Comparison of ENCODE assay signal across 8 cellular contexts in the genomic region with DNA sequence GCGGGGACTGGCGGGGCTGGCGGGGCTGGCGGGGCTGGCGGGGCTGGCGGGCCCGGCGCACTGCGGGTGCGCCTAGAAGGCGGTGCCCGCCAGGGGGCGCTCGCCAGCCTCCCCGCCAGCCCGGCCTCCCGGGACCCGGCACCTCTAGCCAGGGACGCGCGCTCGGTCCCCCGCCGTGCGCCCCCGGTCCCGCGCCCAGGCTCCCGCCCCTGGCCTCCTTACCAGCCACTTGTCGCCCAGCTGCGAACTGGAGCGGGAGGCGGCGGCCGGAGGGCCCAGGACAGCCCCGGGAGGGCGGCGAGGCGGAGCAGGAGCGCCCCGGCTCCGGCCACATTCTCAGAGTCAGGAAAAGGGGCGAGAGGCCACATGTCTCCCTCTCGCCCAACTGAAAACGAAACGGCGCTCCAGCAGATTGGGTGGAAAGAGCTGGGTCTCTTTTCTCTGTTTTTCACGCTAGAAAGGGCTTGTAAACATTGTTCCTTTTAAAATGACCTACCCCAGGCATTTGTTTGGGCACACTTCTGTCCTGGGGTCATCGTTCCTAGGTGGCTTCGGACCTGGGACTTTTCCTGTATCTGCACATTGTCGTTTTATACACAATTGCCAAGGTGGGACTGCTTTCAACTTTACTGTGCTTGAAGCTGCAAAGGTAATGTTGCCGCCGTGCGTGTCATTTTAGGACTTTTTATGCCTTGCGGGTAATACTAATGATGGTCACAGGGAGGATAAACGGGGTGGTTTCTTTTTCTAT. TPM values are rescaled to one million over a fixed set of nuclear protein-coding genes. Genes with fewer than 3 reads are reported as not detected.
A peak's percentile ranks its signal among the peaks of the same experiment; 100 is the strongest.
DNase-seq lines count a peak whose midpoint lies in the region; ATAC-seq, FAIRE-seq and TF ChIP-seq lines count a peak whose summit lies in the region.

No MANE protein-coding gene starts in this region.

- peak overlapping the region in 3 of 7 donors; percentile 36 to 73 (median 60) for H3K27ac Mint-ChIP-seq in CD14-positive monocyte

- peak overlapping the region; percentile 94 for H3K27ac ChIP-seq in psoas muscle

- H3K36me3 Mint-ChIP-seq in CD14-positive monocyte = peaks cover 2 to 13% of the 10 kb centered on the region in 2 donors

- H3K4me3 ChIP-seq in psoas muscle = peak overlapping the region; percentile 91

- ATAC-seq in GM19328 (IDR thresholded peaks at IDR 0.05; ENCODE audit: unreplicated experiment) (peak; percentile 80), HG03521 (IDR thresholded peaks at IDR 0.05; ENCODE audit: unreplicated experiment) (peak; percentile 94), left ventricle myocardium superior (peak; percentile 96), psoas muscle (peak; percentile 85 to 93 (median 89))

- TF ChIP-seq CTCF in CD14-positive monocyte (IDR thresholded peaks at IDR 0.05) = peak; percentile 75
- peak; percentile 69 for TF ChIP-seq CTCF in psoas muscle (IDR thresholded peaks at IDR 0.05)

- H3K9me3 Mint-ChIP-seq in CD14-positive monocyte = peaks cover 0 to 2% (median 0%) of the 10 kb centered on the region in 7 donors

- no peaks in the 10 kb centered on the region for H3K9me3 ChIP-seq in psoas muscle

- DNase-seq in CD14-positive monocyte (ENCODE audit: low spot score) (peak; percentile 53), T-helper 1 cell (peak; percentile 68 to 85 (median 78)), amniotic stem cell (lab: John Stamatoyannopoulos, UW) (peak; percentile 33), left ventricle myocardium superior (peak; percentile 81), psoas muscle (peak; percentile 83 to 93), urothelium cell line (ENCODE audit: low spot score) (peak; percentile 89)

- no peaks in the 10 kb centered on the region for H3K27me3 ChIP-seq in psoas muscle (ENCODE audit: insufficient read depth in 3 of 3, low read length in 2 of 3)

- FAIRE-seq in urothelium cell line (lab: Jason Lieb, UNC) = peak; percentile 5

- WGBS in psoas muscle, 3 donors = 1 to 5% (median 4%) methylated on average over 24 to 56 of the region's 56 CpGs

- H3K36me3 ChIP-seq in psoas muscle (ENCODE audit: insufficient read depth in 1 of 2, low read depth in 1 of 2) = peaks cover 0 to 30% of the 10 kb centered on the region in 2 donors

- H3K4me1 Mint-ChIP-seq in CD14-positive monocyte = peaks cover 43% of the 10 kb centered on the region

- intact Hi-C loops in CD14-positive monocyte (cut with micrococcal nuclease) (no loop called here), left ventricle myocardium superior (cut with micrococcal nuclease) (loop anchor here (5.0 kb wide), 1 partner anchor 92 kb away; no protein-coding TSS in a partner anchor), psoas muscle (cut with DNase I) (loop anchor here (2.0 to 5.0 kb wide), 2 partner anchors 66 to 83 kb away; no protein-coding TSS in a partner anchor)

- H3K4me3 Mint-ChIP-seq in CD14-positive monocyte = peak overlapping the region; percentile 93 to 95

- H3K4me1 ChIP-seq in psoas muscle = peaks cover 24% of the 10 kb centered on the region

- H3K27me3 Mint-ChIP-seq in CD14-positive monocyte (ENCODE audit: low read depth in 3 of 3) = peaks cover 21 to 35% (median 24%) of the 10 kb centered on the region in 3 donors

RNA-seq across cellular contexts. Expression of a gene that starts 0.4 kb away (rescaled TPM):
- polyA plus RNA-seq in CD14-positive monocyte (under 1 TPM; 0.09 to 0.29 TPM), psoas muscle (10 to 100 TPM in 2 of 3 donors, 1 to 10 TPM in 1; 6.6 to 33.8 (median 23.9) TPM)
- total RNA-seq in left ventricle myocardium superior (0.12 TPM), psoas muscle (10 to 100 TPM; 17.9 to 76.3 (median 65.6) TPM)

Comparison
In these comparisons a context has a peak if more than half of its experiments do, and no peak if none do; other contexts are left out.
1. Peak in every context shown above with its lines: DNase-seq, ATAC-seq, H3K4me3 ChIP-seq and H3K27ac ChIP-seq.
2. DNase-seq: peak in every context shown above with its lines; median percentile 89 in urothelium cell line; 88 in psoas muscle; 81 in left ventricle myocardium superior; 78 in T-helper 1 cell; 53 in CD14-positive monocyte; 33 in amniotic stem cell.
3. RNA of a gene that starts 0.4 kb away (total RNA-seq): 17.9 to 76.3 TPM in psoas muscle; 0.12 TPM in left ventricle myocardium superior (single experiment); every median in the first group is over 10 times any median in the second.
4. intact Hi-C loops: an anchor here in left ventricle myocardium superior (5.0 kb wide) and psoas muscle (2.0 to 5.0 kb wide); none called in CD14-positive monocyte.